ENCODE assay signal across 10 cellular contexts in genomic region chr16:28309811-28310311, GRCh38.
DNase-seq lines count a peak whose midpoint lies in the region; ATAC-seq and TF ChIP-seq lines count a peak whose summit lies in the region.
"Had no signal": no experiment of that assay in that cellular context is flagged by ENCODE, and none has a peak within 500 bp of the region (broad histone marks: within the 10 kb centered on the region; RNA-seq: fewer than 3 reads in every experiment).

No MANE protein-coding gene starts in this region.

- ATAC-seq in GM18517 (IDR thresholded peaks at IDR 0.05; ENCODE audit: unreplicated experiment) = peak; percentile 55
- no peak for ATAC-seq in GM18511 (IDR thresholded peaks at IDR 0.05; ENCODE audit: unreplicated experiment)
- ATAC-seq in HG02642 (IDR thresholded peaks at IDR 0.05; ENCODE audit: poor library complexity, unreplicated experiment) = no peak

- peak; percentile 81 to 85 for DNase-seq in activated CD4-positive, alpha-beta T cell treated with anti-CD3 and anti-CD28 coated beads, Interleukin-2, amount 50 U/mL, for 48 hours
- peak; percentile 90 for DNase-seq in central memory CD4-positive, alpha-beta T cell
- peak; percentile 46 to 81 (median 73) for DNase-seq in stimulated activated CD4-positive, alpha-beta T cell treated with anti-CD3 and anti-CD28 coated beads, TNF-alpha, amount 100 ng/mL, for 48 hours (ENCODE audit: low read depth in 3 of 3)
- DNase-seq in GM10266 (ENCODE audit: extremely low spot score) (no peak), COR-L47 (lab: John Stamatoyannopoulos, UW) (no peak)
- DNase-seq: DMS79, SJCRH30 had no signal

- TF ChIP-seq CTCF in GM10266 (IDR thresholded peaks at IDR 0.05; ENCODE audit: control insufficient read depth, insufficient read depth, low read depth, missing control alignments) = no peak

Comparison
In these comparisons a context has a peak if more than half of its experiments do, and no peak if none do; other contexts are left out.
1. DNase-seq: peak in activated CD4-positive, alpha-beta T cell treated with anti-CD3 and anti-CD28 coated beads, Interleukin-2, amount 50 U/mL, for 48 hours (2 of 2), central memory CD4-positive, alpha-beta T cell (single experiment) and stimulated activated CD4-positive, alpha-beta T cell treated with anti-CD3 and anti-CD28 coated beads, TNF-alpha, amount 100 ng/mL, for 48 hours (3 of 3); none in GM10266 (single experiment) and COR-L47 (single experiment).